In genomic region chr17:61784510-61784909, GRCh38 we compare ENCODE assay signal across 24 cellular contexts.
DNase-seq lines count a peak whose midpoint lies in the region; ATAC-seq, FAIRE-seq and TF ChIP-seq lines count a peak whose summit lies in the region.
"Had no signal": no experiment of that assay in that cellular context is flagged by ENCODE, and none has a peak within 500 bp of the region (broad histone marks: within the 10 kb centered on the region; RNA-seq: fewer than 3 reads in every experiment).

No MANE protein-coding gene starts in this region.

- no peak overlapping the region for H3K4me3 ChIP-seq in esophagus squamous epithelium
- H3K4me3 ChIP-seq: suprapubic skin had no signal

- H3K27me3 ChIP-seq in esophagus squamous epithelium, result no peaks in the 10 kb centered on the region
- H3K27me3 ChIP-seq: suprapubic skin had no signal

- no peaks in the 10 kb centered on the region for H3K36me3 Mint-ChIP-seq in chondrocyte (ENCODE audit: low read depth)
- H3K36me3 Mint-ChIP-seq: activated CD4-positive, alpha-beta memory T cell treated with anti-CD3 and anti-CD28 coated beads for 36 hours had no signal

- 87 to 94% methylated on average over 4 of the region's 4 CpGs for WGBS in esophagus squamous epithelium, 2 donors

- FAIRE-seq in urothelium cell line (lab: Jason Lieb, UNC), result peak; percentile 77
- FAIRE-seq: frontal cortex, G401.6, HTR-8/SVneo, islet of Langerhans had no signal

- ATAC-seq in GM18868 (IDR thresholded peaks at IDR 0.05; ENCODE audit: unreplicated experiment) (peak; percentile 49), HG02642 (IDR thresholded peaks at IDR 0.05; ENCODE audit: poor library complexity, unreplicated experiment) (peak; percentile 42)
- ATAC-seq: activated naive CD8-positive, alpha-beta T cell treated with anti-CD3 and anti-CD28 coated beads, Interleukin-2, amount 50 U/mL, for 24 hours had no signal

- H3K4me3 Mint-ChIP-seq in chondrocyte (ENCODE audit: unreplicated experiment), result no peak overlapping the region
- H3K4me3 Mint-ChIP-seq: activated CD4-positive, alpha-beta memory T cell treated with anti-CD3 and anti-CD28 coated beads for 36 hours; activated naive CD8-positive, alpha-beta T cell treated with anti-CD3 and anti-CD28 coated beads, Interleukin-2, amount 50 U/mL, for 24 hours; CD4-positive, alpha-beta T cell; nephron had no signal

- no peaks in the 10 kb centered on the region for H3K4me1 ChIP-seq in esophagus squamous epithelium
- H3K4me1 ChIP-seq: suprapubic skin had no signal

- H3K9me3 ChIP-seq in esophagus squamous epithelium, result no peaks in the 10 kb centered on the region
- H3K9me3 ChIP-seq: suprapubic skin had no signal

- H3K27ac Mint-ChIP-seq in chondrocyte (ENCODE audit: unreplicated experiment), result no peak overlapping the region
- H3K27ac Mint-ChIP-seq: activated CD4-positive, alpha-beta memory T cell treated with anti-CD3 and anti-CD28 coated beads for 36 hours; activated naive CD8-positive, alpha-beta T cell treated with anti-CD3 and anti-CD28 coated beads, Interleukin-2, amount 50 U/mL, for 24 hours; CD4-positive, alpha-beta T cell; nephron had no signal

- H3K36me3 ChIP-seq in esophagus squamous epithelium, result no peaks in the 10 kb centered on the region
- H3K36me3 ChIP-seq: suprapubic skin had no signal

- no peaks in the 10 kb centered on the region for H3K27me3 Mint-ChIP-seq in chondrocyte (ENCODE audit: low read depth)
- H3K27me3 Mint-ChIP-seq: activated CD4-positive, alpha-beta memory T cell treated with anti-CD3 and anti-CD28 coated beads for 36 hours; activated naive CD8-positive, alpha-beta T cell treated with anti-CD3 and anti-CD28 coated beads, Interleukin-2, amount 50 U/mL, for 24 hours; CD4-positive, alpha-beta T cell had no signal

- intact Hi-C loops in esophagus squamous epithelium (cut with DNase I), result no loop called here

- no peak overlapping the region for H3K27ac ChIP-seq in esophagus squamous epithelium
- H3K27ac ChIP-seq: KMS-11, suprapubic skin had no signal

- no peaks in the 10 kb centered on the region for H3K4me1 Mint-ChIP-seq in chondrocyte (ENCODE audit: low read depth)
- H3K4me1 Mint-ChIP-seq: nephron had no signal

- TF ChIP-seq CTCF in chondrocyte (IDR thresholded peaks at IDR 0.05) (no peak), esophagus squamous epithelium (IDR thresholded peaks at IDR 0.05) (no peak)

- H3K9me3 Mint-ChIP-seq in chondrocyte (ENCODE audit: low read depth), result no peaks in the 10 kb centered on the region
- H3K9me3 Mint-ChIP-seq: activated CD4-positive, alpha-beta memory T cell treated with anti-CD3 and anti-CD28 coated beads for 36 hours; activated naive CD8-positive, alpha-beta T cell treated with anti-CD3 and anti-CD28 coated beads, Interleukin-2, amount 50 U/mL, for 24 hours; CD4-positive, alpha-beta T cell; nephron had no signal

- DNase-seq in NAMALWA (ENCODE audit: low spot score) (peak; percentile 46), urothelium cell line (ENCODE audit: low spot score) (no peak), HT-29 (ENCODE audit: low spot score) (no peak), chondrocyte (ENCODE audit: low spot score) (no peak), esophagus squamous epithelium (lab: John Stamatoyannopoulos, UW) (no peak)
- DNase-seq: activated CD4-positive, alpha-beta memory T cell treated with anti-CD3 and anti-CD28 coated beads for 36 hours; activated CD4-positive, CD25-positive, alpha-beta regulatory T cell; activated gamma-delta T cell; activated naive CD8-positive, alpha-beta T cell treated with anti-CD3 and anti-CD28 coated beads, Interleukin-2, amount 50 U/mL, for 24 hours; CD4-positive, alpha-beta T cell; DMS153; effector CD8-positive, alpha-beta T cell; erythroblast; NCI-H1694; T-helper 9 cell had no signal

- TF ChIP-seq POLR2A in esophagus squamous epithelium (IDR thresholded peaks at IDR 0.05), result no peak
